Comparison of ENCODE assay signal across 12 cellular contexts in genomic region chr7:83427929-83428328, GRCh38.
DNase-seq lines count a peak whose midpoint lies in the region; ATAC-seq and TF ChIP-seq lines count a peak whose summit lies in the region.
"Had no signal": no experiment of that assay in that cellular context is flagged by ENCODE, and none has a peak within 500 bp of the region (broad histone marks: within the 10 kb centered on the region; RNA-seq: fewer than 3 reads in every experiment).

No MANE protein-coding gene starts in this region.

- POLR2A ChIA-PET in OCI-LY7 (lab: Charles Lee) = no interaction called here

- no peaks in the 10 kb centered on the region for H3K9me3 ChIP-seq in OCI-LY7 (ENCODE audit: low read length)
- H3K9me3 ChIP-seq: suprapubic skin had no signal

- DNase-seq in NCI-H510A treated with DMSO at 0.1 percent for 48 hours (lab: John Stamatoyannopoulos, UW) = peak; percentile 5
- no peak for DNase-seq in NCI-H510A (lab: John Stamatoyannopoulos, UW)
- peak; percentile 79 for DNase-seq in NCI-H2107 treated with DMSO at 0.1 percent for 48 hours (lab: John Stamatoyannopoulos, UW; ENCODE audit: unreplicated experiment)
- DNase-seq in astrocyte of the hippocampus (ENCODE audit: low read depth, low spot score) = peak; percentile 46
- no peak for DNase-seq in OCI-LY7 (ENCODE audit: low spot score)
- DNase-seq: activated CD4-positive, alpha-beta T cell treated with anti-CD3 and anti-CD28 coated beads for 1 hour; NCI-H1694 had no signal

- H3K9me2 ChIP-seq in OCI-LY7 (ENCODE audit: insufficient read depth, low read length) = no peaks in the 10 kb centered on the region

- no peaks in the 10 kb centered on the region for H4K20me1 ChIP-seq in OCI-LY7 (ENCODE audit: insufficient read depth, low read length)

- no peaks in the 10 kb centered on the region for H3K4me1 ChIP-seq in OCI-LY7 (ENCODE audit: insufficient read depth, low read length, poor library complexity, severe bottlenecking)
- H3K4me1 ChIP-seq: suprapubic skin had no signal

- no TSS peak for BruUV-seq in OCI-LY7 (replicated peaks; lab: Mats Ljungman, UMichigan)

- no peaks in the 10 kb centered on the region for H3K36me3 ChIP-seq in OCI-LY7 (ENCODE audit: insufficient read depth, low read length)
- H3K36me3 ChIP-seq: suprapubic skin had no signal

- H2AFZ ChIP-seq in OCI-LY7 (ENCODE audit: low read length) = no peak overlapping the region

- no peak for ATAC-seq in GM18867 (IDR thresholded peaks at IDR 0.05; ENCODE audit: unreplicated experiment)
- no peak for ATAC-seq in HG02981 (IDR thresholded peaks at IDR 0.05; ENCODE audit: unreplicated experiment)
- no peak for ATAC-seq in GM19463 (IDR thresholded peaks at IDR 0.05; ENCODE audit: unreplicated experiment)
- ATAC-seq: HepG2 had no signal

- H3K4me3 ChIP-seq in OCI-LY7 (ENCODE audit: low read depth, low read length, poor library complexity, severe bottlenecking) = no peak overlapping the region
- H3K4me3 ChIP-seq: suprapubic skin had no signal

- no peaks in the 10 kb centered on the region for H3K79me2 ChIP-seq in OCI-LY7 (ENCODE audit: insufficient read depth, low read depth, low read length)

- CTCF ChIA-PET in OCI-LY7 (lab: Charles Lee; ENCODE audit: unreplicated experiment) = no interaction called here

- no peak for TF ChIP-seq CTCF in OCI-LY7 (conservative IDR thresholded peaks at IDR 0.05; ENCODE audit: low read length)

- no peak overlapping the region for H3K27ac ChIP-seq in OCI-LY7 (ENCODE audit: low read depth, low read length, poor library complexity, severe bottlenecking)
- H3K27ac ChIP-seq: suprapubic skin had no signal

- intact Hi-C loops in OCI-LY7 (cut with micrococcal nuclease; ENCODE audit: unreplicated experiment) = no loop called here

- H3K4me2 ChIP-seq in OCI-LY7 (ENCODE audit: low read length) = no peak overlapping the region

Comparison
In these comparisons a context has a peak if more than half of its experiments do, and no peak if none do; other contexts are left out.
1. DNase-seq: peak in NCI-H510A treated with DMSO at 0.1 percent for 48 hours (single experiment), NCI-H2107 treated with DMSO at 0.1 percent for 48 hours (single experiment) and astrocyte of the hippocampus (single experiment); none in NCI-H510A (single experiment) and OCI-LY7 (single experiment).